Comparison of ENCODE assay signal across 29 cellular contexts in genomic region chr2:186573528-186573927, GRCh38.
"Had no signal": no experiment of that assay in that cellular context is flagged by ENCODE, and none has a peak within 500 bp of the region (broad histone marks: within the 10 kb centered on the region; RNA-seq: fewer than 3 reads in every experiment).

No MANE protein-coding gene starts in this region.

- ATAC-seq: activated naive CD8-positive, alpha-beta T cell treated with anti-CD3 and anti-CD28 coated beads, Interleukin-2, amount 50 U/mL, for 24 hours; activated T-cell treated with anti-CD3 and anti-CD28 coated beads, Interleukin-2, amount 50 U/mL, for 4 hours; mucosa of descending colon; sciatic nerve; stimulated activated memory B cell treated with anti-CD40 and anti-IgM and Interleukin-4, amounts not matched to agents 10 μg/mL and 1 μg/mL and 100 μg/mL, for 72 hours had no signal

- DNase-seq: activated CD4-positive, alpha-beta memory T cell treated with anti-CD3 and anti-CD28 coated beads, Interleukin-2, amount 10 ng/mL, durations not matched to agents 7 days and 5 days; activated CD4-positive, alpha-beta T cell treated with anti-CD3 and anti-CD28 coated beads, Interleukin-2, amount 10 ng/mL, durations not matched to agents 7 days and 5 days; activated CD4-positive, CD25-positive, alpha-beta regulatory T cell treated with anti-CD3 and anti-CD28 coated beads, Interleukin-2, amount 50 U/mL, for 72 hours; activated naive CD8-positive, alpha-beta T cell treated with anti-CD3 and anti-CD28 coated beads, Interleukin-2, amount 50 U/mL, for 24 hours; activated T-cell treated with anti-CD3 and anti-CD28 coated beads, Interleukin-2, amount 50 U/mL, for 4 hours; amygdala; central memory CD4-positive, alpha-beta T cell; dermis blood vessel endothelial cell; effector CD4-positive, alpha-beta T cell; foreskin melanocyte; glutamatergic neuron; mesendoderm; mucosa of descending colon; ovary; retina; stimulated activated CD4-positive, alpha-beta T cell treated with anti-CD3 and anti-CD28 coated beads, Interleukin-4, amount 100 ng/mL, for 4 hours; stimulated activated CD8-positive, alpha-beta memory T cell treated with anti-CD3 and anti-CD28 coated beads, Interleukin-4, amount 100 ng/mL, for 48 hours; stomach; T-helper 2 cell had no signal

- H3K27me3 Mint-ChIP-seq: activated naive CD4-positive, alpha-beta T cell treated with anti-CD3 and anti-CD28 coated beads, Interleukin-2, amount 50 U/mL, for 24 hours; activated naive CD8-positive, alpha-beta T cell treated with anti-CD3 and anti-CD28 coated beads, Interleukin-2, amount 50 U/mL, for 24 hours; progenitor cell of endocrine pancreas; stimulated activated memory B cell treated with anti-CD40 and anti-IgM and Interleukin-4, amounts not matched to agents 10 μg/mL and 1 μg/mL and 100 μg/mL, for 72 hours had no signal

- H3K4me3 Mint-ChIP-seq: activated CD4-positive, alpha-beta memory T cell treated with anti-CD3 and anti-CD28 coated beads, Interleukin-2, amount 10 ng/mL, durations not matched to agents 7 days and 5 days; activated CD4-positive, alpha-beta T cell treated with anti-CD3 and anti-CD28 coated beads, Interleukin-2, amount 10 ng/mL, durations not matched to agents 7 days and 5 days; activated naive CD4-positive, alpha-beta T cell treated with anti-CD3 and anti-CD28 coated beads, Interleukin-2, amount 50 U/mL, for 24 hours; activated naive CD8-positive, alpha-beta T cell treated with anti-CD3 and anti-CD28 coated beads, Interleukin-2, amount 50 U/mL, for 24 hours; activated T-cell treated with anti-CD3 and anti-CD28 coated beads, Interleukin-2, amount 50 U/mL, for 4 hours; stimulated activated memory B cell treated with anti-CD40 and anti-IgM and Interleukin-4, amounts not matched to agents 10 μg/mL and 1 μg/mL and 100 μg/mL, for 72 hours had no signal

- H3K9me3 Mint-ChIP-seq: activated CD4-positive, alpha-beta memory T cell treated with anti-CD3 and anti-CD28 coated beads, Interleukin-2, amount 10 ng/mL, durations not matched to agents 7 days and 5 days; activated CD4-positive, alpha-beta T cell treated with anti-CD3 and anti-CD28 coated beads, Interleukin-2, amount 10 ng/mL, durations not matched to agents 7 days and 5 days; activated naive CD4-positive, alpha-beta T cell treated with anti-CD3 and anti-CD28 coated beads, Interleukin-2, amount 50 U/mL, for 24 hours; activated naive CD8-positive, alpha-beta T cell treated with anti-CD3 and anti-CD28 coated beads, Interleukin-2, amount 50 U/mL, for 24 hours; activated T-cell treated with anti-CD3 and anti-CD28 coated beads, Interleukin-2, amount 50 U/mL, for 4 hours; activated T-helper 2 cell treated with anti-CD3 and anti-CD28 coated beads, Interferon-gamma antibody, Interleukin-2, Interleukin-4, amounts not matched to agents 10 μg/mL and 5 μg/mL and 100 μg/mL, durations not matched to agents 14 hours and 24 hours and 36 hours; stimulated activated memory B cell treated with anti-CD40 and anti-IgM and Interleukin-4, amounts not matched to agents 10 μg/mL and 1 μg/mL and 100 μg/mL, for 72 hours had no signal

- FAIRE-seq: islet of Langerhans had no signal

- H3K9me3 ChIP-seq: breast epithelium, esophagus muscularis mucosa, mucosa of descending colon, ovary, stomach, tibial nerve had no signal

- H3K4me1 ChIP-seq: breast epithelium had no signal

- H3K27ac Mint-ChIP-seq: activated CD4-positive, alpha-beta memory T cell treated with anti-CD3 and anti-CD28 coated beads, Interleukin-2, amount 10 ng/mL, durations not matched to agents 7 days and 5 days; activated CD4-positive, alpha-beta T cell treated with anti-CD3 and anti-CD28 coated beads, Interleukin-2, amount 10 ng/mL, durations not matched to agents 7 days and 5 days; activated naive CD4-positive, alpha-beta T cell treated with anti-CD3 and anti-CD28 coated beads, Interleukin-2, amount 50 U/mL, for 24 hours; activated naive CD8-positive, alpha-beta T cell treated with anti-CD3 and anti-CD28 coated beads, Interleukin-2, amount 50 U/mL, for 24 hours; activated T-helper 2 cell treated with anti-CD3 and anti-CD28 coated beads, Interferon-gamma antibody, Interleukin-2, Interleukin-4, amounts not matched to agents 10 μg/mL and 5 μg/mL and 100 μg/mL, durations not matched to agents 14 hours and 24 hours and 36 hours; progenitor cell of endocrine pancreas; stimulated activated memory B cell treated with anti-CD40 and anti-IgM and Interleukin-4, amounts not matched to agents 10 μg/mL and 1 μg/mL and 100 μg/mL, for 72 hours had no signal

- H3K36me3 ChIP-seq: breast epithelium, esophagus muscularis mucosa, ovary, stomach, tibial nerve had no signal

- H3K36me3 Mint-ChIP-seq: activated naive CD4-positive, alpha-beta T cell treated with anti-CD3 and anti-CD28 coated beads, Interleukin-2, amount 50 U/mL, for 24 hours; stimulated activated memory B cell treated with anti-CD40 and anti-IgM and Interleukin-4, amounts not matched to agents 10 μg/mL and 1 μg/mL and 100 μg/mL, for 72 hours had no signal

- H3K27ac ChIP-seq: breast epithelium, esophagus muscularis mucosa, ovary, stomach, tibial nerve had no signal

- H3K27me3 ChIP-seq: breast epithelium, esophagus muscularis mucosa, ovary, stomach, tibial nerve had no signal

- H3K4me1 Mint-ChIP-seq: activated CD4-positive, alpha-beta T cell treated with anti-CD3 and anti-CD28 coated beads, Interleukin-2, amount 10 ng/mL, durations not matched to agents 7 days and 5 days; activated naive CD4-positive, alpha-beta T cell treated with anti-CD3 and anti-CD28 coated beads, Interleukin-2, amount 50 U/mL, for 24 hours had no signal

- H3K4me3 ChIP-seq: breast epithelium, esophagus muscularis mucosa, mucosa of descending colon, ovary, skin epidermis, stomach, tibial nerve had no signal
